14 cellular contexts compared by ENCODE assay signal in the genomic region with DNA sequence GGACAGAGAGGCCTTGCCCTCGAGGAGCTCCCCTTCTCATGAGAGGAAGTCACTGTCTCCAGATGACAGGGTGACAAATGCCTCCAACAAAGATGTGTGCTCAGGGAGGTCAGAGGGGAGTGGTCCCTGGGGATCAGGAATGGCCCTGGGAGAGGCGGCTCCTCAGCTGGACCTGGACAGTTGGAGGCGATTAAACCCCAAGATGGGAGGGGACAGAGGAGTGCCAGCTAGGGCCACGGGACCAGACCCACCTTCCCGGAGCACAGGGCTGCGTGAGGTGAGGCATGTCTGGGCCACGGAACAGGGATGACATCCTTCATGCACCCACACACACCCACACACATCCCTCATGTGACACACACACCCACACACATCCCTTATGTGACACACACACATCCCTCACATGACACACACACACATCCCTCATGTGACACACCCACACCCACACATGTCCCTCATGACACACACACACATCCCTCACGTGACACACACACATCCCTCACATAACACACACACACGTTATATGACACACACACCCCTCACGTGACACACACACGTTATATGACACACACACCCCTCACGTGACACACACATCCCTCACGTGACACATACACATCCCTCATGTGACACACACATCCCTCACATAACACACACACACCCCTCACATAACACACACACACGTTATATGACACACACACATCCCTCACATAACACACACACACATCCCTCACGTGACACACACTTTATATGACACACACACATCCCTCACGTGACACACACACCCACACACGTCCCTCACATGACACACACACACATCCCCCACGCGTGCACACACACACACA. TPM values are rescaled to one million over a fixed set of nuclear protein-coding genes. Genes with fewer than 3 reads are reported as not detected.
DNase-seq lines count a peak whose midpoint lies in the region; ATAC-seq, FAIRE-seq and TF ChIP-seq lines count a peak whose summit lies in the region.
"Had no signal": no experiment of that assay in that cellular context is flagged by ENCODE, and none has a peak within 500 bp of the region (broad histone marks: within the 10 kb centered on the region; RNA-seq: fewer than 3 reads in every experiment).

No MANE protein-coding gene starts in this region.

- no peak overlapping the region for H3K27ac ChIP-seq in right cardiac atrium (ENCODE audit: low read length)
- no peak overlapping the region for H3K27ac ChIP-seq in left ventricle myocardium inferior (replicated peaks)
- H3K27ac ChIP-seq: PC-9, SK-N-MC had no signal

- no peak overlapping the region for H3K4me3 ChIP-seq in right cardiac atrium (ENCODE audit: low read length)
- H3K4me3 ChIP-seq in left ventricle myocardium inferior, result no peak overlapping the region
- H3K4me3 ChIP-seq in bronchial epithelial cell (ENCODE audit: low read depth, low read length), result no peak overlapping the region
- H3K4me3 ChIP-seq: PC-9, SK-N-MC had no signal

- intact Hi-C loops in right cardiac atrium (cut with DNase I) (no loop called here), left ventricle myocardium inferior (cut with micrococcal nuclease) (no loop called here)

- ATAC-seq in right cardiac atrium, result no peak
- no peak for ATAC-seq in HG02840 (IDR thresholded peaks at IDR 0.05; ENCODE audit: low FRiP score, unreplicated experiment)

- H3K9me3 ChIP-seq in right cardiac atrium (ENCODE audit: control insufficient read depth, low read length) (no peaks in the 10 kb centered on the region), left ventricle myocardium inferior (replicated peaks) (no peaks in the 10 kb centered on the region)

- H3K27me3 ChIP-seq in right cardiac atrium (ENCODE audit: control insufficient read depth, insufficient read depth), result no peaks in the 10 kb centered on the region
- H3K27me3 ChIP-seq in left ventricle myocardium inferior (ENCODE audit: low read depth), result peaks cover 92% of the 10 kb centered on the region
- H3K27me3 ChIP-seq in bronchial epithelial cell (ENCODE audit: control insufficient read depth, insufficient read depth, low read length), result peaks cover 16% of the 10 kb centered on the region

- FAIRE-seq in bronchial epithelial cell (lab: Jason Lieb, UNC) (peak; percentile 100), urothelium cell line (lab: Jason Lieb, UNC) (peak; percentile 100), GM12892 (lab: Jason Lieb, UNC) (no peak)
- FAIRE-seq: H54 had no signal

- no peaks in the 10 kb centered on the region for H3K4me1 ChIP-seq in right cardiac atrium (ENCODE audit: control insufficient read depth, insufficient read depth, low read length)
- H3K4me1 ChIP-seq in left ventricle myocardium inferior, result peaks cover 15% of the 10 kb centered on the region

- H3K36me3 ChIP-seq in left ventricle myocardium inferior (no peaks in the 10 kb centered on the region), bronchial epithelial cell (ENCODE audit: control insufficient read depth, insufficient read depth, low read length) (no peaks in the 10 kb centered on the region)

- no peak for TF ChIP-seq RAD21 in Ishikawa (IDR thresholded peaks at IDR 0.05; ENCODE audit: low read depth)

- no peak for TF ChIP-seq EP300 in Ishikawa (IDR thresholded peaks at IDR 0.05; ENCODE audit: borderline replicate concordance)

- TF ChIP-seq CTCF in left ventricle myocardium inferior (IDR thresholded peaks at IDR 0.05; ENCODE audit: borderline replicate concordance) (no peak), bronchial epithelial cell (IDR thresholded peaks at IDR 0.05; ENCODE audit: insufficient read depth, low read length, severe bottlenecking) (no peak)

- DNase-seq in right cardiac atrium, result peak in 2 of 3 donors; percentile 4 to 39
- DNase-seq in left ventricle myocardium inferior, result no peak
- DNase-seq in bronchial epithelial cell (ENCODE audit: low read depth), result no peak
- DNase-seq in urothelium cell line (ENCODE audit: low spot score), result no peak
- no peak for DNase-seq in GM12892 (ENCODE audit: insufficient read length)
- DNase-seq: CD8-positive, alpha-beta memory T cell; NCI-H1436 treated with DMSO at 0.1 percent for 48 hours; NCI-H2081 treated with DMSO at 0.1 percent for 48 hours; NCI-H69; PC-9 had no signal

- no peak for TF ChIP-seq POLR2A in GM12892 (IDR thresholded peaks at IDR 0.05; ENCODE audit: low read depth, low read length)

- WGBS in right cardiac atrium, result 62% methylated on average over 19 of the region's 19 CpGs

TF ChIP-seq in Ishikawa, 13 proteins besides CTCF, POLR2A, EP300 and RAD21:
- TF ChIP-seq EGR1 (IDR thresholded peaks at IDR 0.05) (no peak), CREB1 (IDR thresholded peaks at IDR 0.05; ENCODE audit: low read depth) (no peak), FOXM1 (IDR thresholded peaks at IDR 0.05; ENCODE audit: borderline replicate concordance, low read depth) (no peak), CEBPB (IDR thresholded peaks at IDR 0.05) (no peak)
- TF ChIP-seq, protein P1, sequence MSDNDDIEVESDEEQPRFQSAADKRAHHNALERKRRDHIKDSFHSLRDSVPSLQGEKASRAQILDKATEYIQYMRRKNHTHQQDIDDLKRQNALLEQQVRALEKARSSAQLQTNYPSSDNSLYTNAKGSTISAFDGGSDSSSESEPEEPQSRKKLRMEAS (IDR thresholded peaks at IDR 0.05), result no peak
- TF ChIP-seq, protein P2, sequence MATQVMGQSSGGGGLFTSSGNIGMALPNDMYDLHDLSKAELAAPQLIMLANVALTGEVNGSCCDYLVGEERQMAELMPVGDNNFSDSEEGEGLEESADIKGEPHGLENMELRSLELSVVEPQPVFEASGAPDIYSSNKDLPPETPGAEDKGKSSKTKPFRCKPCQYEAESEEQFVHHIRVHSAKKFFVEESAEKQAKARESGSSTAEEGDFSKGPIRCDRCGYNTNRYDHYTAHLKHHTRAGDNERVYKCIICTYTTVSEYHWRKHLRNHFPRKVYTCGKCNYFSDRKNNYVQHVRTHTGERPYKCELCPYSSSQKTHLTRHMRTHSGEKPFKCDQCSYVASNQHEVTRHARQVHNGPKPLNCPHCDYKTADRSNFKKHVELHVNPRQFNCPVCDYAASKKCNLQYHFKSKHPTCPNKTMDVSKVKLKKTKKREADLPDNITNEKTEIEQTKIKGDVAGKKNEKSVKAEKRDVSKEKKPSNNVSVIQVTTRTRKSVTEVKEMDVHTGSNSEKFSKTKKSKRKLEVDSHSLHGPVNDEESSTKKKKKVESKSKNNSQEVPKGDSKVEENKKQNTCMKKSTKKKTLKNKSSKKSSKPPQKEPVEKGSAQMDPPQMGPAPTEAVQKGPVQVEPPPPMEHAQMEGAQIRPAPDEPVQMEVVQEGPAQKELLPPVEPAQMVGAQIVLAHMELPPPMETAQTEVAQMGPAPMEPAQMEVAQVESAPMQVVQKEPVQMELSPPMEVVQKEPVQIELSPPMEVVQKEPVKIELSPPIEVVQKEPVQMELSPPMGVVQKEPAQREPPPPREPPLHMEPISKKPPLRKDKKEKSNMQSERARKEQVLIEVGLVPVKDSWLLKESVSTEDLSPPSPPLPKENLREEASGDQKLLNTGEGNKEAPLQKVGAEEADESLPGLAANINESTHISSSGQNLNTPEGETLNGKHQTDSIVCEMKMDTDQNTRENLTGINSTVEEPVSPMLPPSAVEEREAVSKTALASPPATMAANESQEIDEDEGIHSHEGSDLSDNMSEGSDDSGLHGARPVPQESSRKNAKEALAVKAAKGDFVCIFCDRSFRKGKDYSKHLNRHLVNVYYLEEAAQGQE (IDR thresholded peaks at IDR 0.05; ENCODE audit: low read depth), result no peak
- TF ChIP-seq, protein P3, sequence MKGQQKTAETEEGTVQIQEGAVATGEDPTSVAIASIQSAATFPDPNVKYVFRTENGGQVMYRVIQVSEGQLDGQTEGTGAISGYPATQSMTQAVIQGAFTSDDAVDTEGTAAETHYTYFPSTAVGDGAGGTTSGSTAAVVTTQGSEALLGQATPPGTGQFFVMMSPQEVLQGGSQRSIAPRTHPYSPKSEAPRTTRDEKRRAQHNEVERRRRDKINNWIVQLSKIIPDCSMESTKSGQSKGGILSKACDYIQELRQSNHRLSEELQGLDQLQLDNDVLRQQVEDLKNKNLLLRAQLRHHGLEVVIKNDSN (IDR thresholded peaks at IDR 0.05), result peak; percentile 74

RNA-seq across cellular contexts. Expression of a gene that starts 57.4 kb away (rescaled TPM):
- 1 to 10 TPM; 4.1 to 8.4 (median 5.3) TPM for total RNA-seq in right cardiac atrium
- polyA plus RNA-seq in right cardiac atrium, result 15.5 TPM
- 12.7 TPM for total RNA-seq in left ventricle myocardium inferior
- 1.6 and 4.7 TPM in 2 replicates for total RNA-seq in bronchial epithelial cell
- 8.7 TPM for polyA plus RNA-seq in GM12892 (2012; ENCODE audit: missing spikeins)

Comparison
In these comparisons a context has a peak if more than half of its experiments do, and no peak if none do; other contexts are left out.
1. DNase-seq: peak in right cardiac atrium (2 of 3); none in left ventricle myocardium inferior (single experiment), bronchial epithelial cell (single experiment), urothelium cell line (single experiment) and GM12892 (single experiment).